Comparison of ENCODE assay signal across 15 cellular contexts in genomic region chr14:95137804-95138167, GRCh38. TPM values are rescaled to one million over a fixed set of nuclear protein-coding genes. Genes with fewer than 3 reads are reported as not detected.
DNase-seq lines count a peak whose midpoint lies in the region; ATAC-seq, FAIRE-seq and TF ChIP-seq lines count a peak whose summit lies in the region.
"Had no signal": no experiment of that assay in that cellular context is flagged by ENCODE, and none has a peak within 500 bp of the region (broad histone marks: within the 10 kb centered on the region; RNA-seq: fewer than 3 reads in every experiment).

No MANE protein-coding gene starts in this region.

- no peaks in the 10 kb centered on the region for H3K23me2 ChIP-seq in H9 (ENCODE audit: insufficient read length, low read depth, low read length, poor library complexity, severe bottlenecking)

- no peak overlapping the region for H3T11ph ChIP-seq in H9 (ENCODE audit: low read length)

- H3K4me1 Mint-ChIP-seq in H9, result peaks cover 62 to 74% of the 10 kb centered on the region in 2 experiments

- H3K9ac ChIP-seq in H9 (ENCODE audit: extremely low read depth, insufficient read length, low read length), result no peak overlapping the region
- no peak overlapping the region for H3K9ac ChIP-seq in K562 (ENCODE audit: insufficient read depth in 1 of 2, low read depth in 2 of 2, low read length in 2 of 2)

- H3K79me2 ChIP-seq in H9 (ENCODE audit: insufficient read depth, low read length) (peaks cover 6% of the 10 kb centered on the region; the same call in 1 of the 2 replicates), K562 (ENCODE audit: control insufficient read depth, insufficient read depth, low read length) (no peaks in the 10 kb centered on the region)

- DNase-seq in H9 (no peak), K562 (ENCODE audit: extremely low read depth in 1 of 4, low spot score in 3 of 4) (no peak), lower lobe of right lung (no peak), spleen (no peak), ovary (no peak)
- DNase-seq: activated naive CD8-positive, alpha-beta T cell treated with anti-CD3 and anti-CD28 coated beads, Interleukin-2, amount 10 ng/mL, durations not matched to agents 7 days and 5 days; Caco-2; NCI-H1930; posterior cingulate gyrus had no signal

- H4K91ac ChIP-seq in H9 (ENCODE audit: insufficient read length, low read depth, low read length), result no peak overlapping the region

- WGBS in H9 (ENCODE audit: extremely low coverage, insufficient read length, low lambda C conversion rate), result no CpG with 5 or more reads among the region's 5 CpGs
- 69% methylated on average over 5 of the region's 5 CpGs for WGBS in K562 (ENCODE audit: insufficient coverage, low coverage, missing lambda C conversion rate)
- 65 to 77% (median 73%) methylated on average over 5 of the region's 5 CpGs for WGBS in spleen, 5 donors
- 7 to 22% (median 14%) methylated on average over 5 of the region's 5 CpGs for WGBS in ovary, 3 donors

- in situ Hi-C loops in K562 (cut with MboI), result no loop called here

- H3K14ac ChIP-seq in H9 (ENCODE audit: insufficient read depth, low read length), result no peak overlapping the region

- H4K8ac ChIP-seq in H9 (replicated peaks; ENCODE audit: insufficient read length, low read depth, low read length), result no peak overlapping the region

- H3K27me3 ChIP-seq in H9 (ENCODE audit: insufficient read depth, low read length) (no peaks in the 10 kb centered on the region), K562 (ENCODE audit: control insufficient read depth in 2 of 2, insufficient read depth in 2 of 2, low read length in 2 of 2) (no peaks in the 10 kb centered on the region), lower lobe of right lung (ENCODE audit: low read depth) (no peaks in the 10 kb centered on the region), spleen (replicated peaks in 1 of 7) (no peaks in the 10 kb centered on the region), ovary (no peaks in the 10 kb centered on the region)

- TF ChIP-seq EP300 in K562 (IDR thresholded peaks at IDR 0.05; ENCODE audit: low read length) (no peak), ovary (IDR thresholded peaks at IDR 0.05) (no peak)

- H2AK5ac ChIP-seq in H9 (ENCODE audit: insufficient read length, low read length), result no peak overlapping the region

- no peaks in the 10 kb centered on the region for H3K27me3 Mint-ChIP-seq in H9 (ENCODE audit: low read depth)
- H3K27me3 Mint-ChIP-seq: activated naive CD8-positive, alpha-beta T cell treated with anti-CD3 and anti-CD28 coated beads, Interleukin-2, amount 10 ng/mL, durations not matched to agents 7 days and 5 days had no signal

- no peak overlapping the region for H3K27ac ChIP-seq in H9 (ENCODE audit: insufficient read length, low read depth, low read length)
- H3K27ac ChIP-seq in K562 (ENCODE audit: extremely low read depth, low read depth, low read length), result no peak overlapping the region
- H3K27ac ChIP-seq in lower lobe of right lung, result peak overlapping the region; percentile 7
- H3K27ac ChIP-seq in spleen, result peak overlapping the region in 6 of 8 donors; percentile 22 to 63 (median 58)
- H3K27ac ChIP-seq in ovary, result peak overlapping the region in 1 of 2 donors; percentile 40

- H2AFZ ChIP-seq in H9 (ENCODE audit: low read length) (no peak overlapping the region), K562 (ENCODE audit: low read depth, low read length) (no peak overlapping the region)

- H3K4me2 ChIP-seq in H9 (ENCODE audit: insufficient read depth, insufficient read length, low read length) (no peak overlapping the region), K562 (ENCODE audit: insufficient read depth, low read length) (no peak overlapping the region)

- FAIRE-seq in K562 (lab: Jason Lieb, UNC), result no peak
- FAIRE-seq: GM12878, HTR-8/SVneo had no signal

- H3K4me1 ChIP-seq in H9 (ENCODE audit: insufficient read depth, low read length) (peaks cover 2% of the 10 kb centered on the region; the same call in 1 of the 2 replicates), K562 (replicated peaks in 1 of 2; ENCODE audit: control insufficient read depth in 2 of 2, insufficient read depth in 2 of 2, low read length in 2 of 2) (no peaks in the 10 kb centered on the region), lower lobe of right lung (peaks cover 62% of the 10 kb centered on the region), spleen (peaks cover 33 to 95% (median 73%) of the 10 kb centered on the region in 6 donors), ovary (ENCODE audit: insufficient read depth) (peaks cover 9% of the 10 kb centered on the region)

- H4K20me1 ChIP-seq in H9 (ENCODE audit: control insufficient read depth, insufficient read depth, insufficient read length) (no peaks in the 10 kb centered on the region), K562 (replicated peaks; ENCODE audit: control insufficient read depth, insufficient read depth, low read length) (no peaks in the 10 kb centered on the region)

- H3K4me3 ChIP-seq in K562 (no peak overlapping the region), lower lobe of right lung (no peak overlapping the region), spleen (no peak overlapping the region), ovary (no peak overlapping the region)
- H3K4me3 ChIP-seq: GM12878 had no signal

- no peaks in the 10 kb centered on the region for H3K9me3 ChIP-seq in H9 (ENCODE audit: control insufficient read depth, low read depth, low read length)
- no peaks in the 10 kb centered on the region for H3K9me3 ChIP-seq in K562 (replicated peaks; ENCODE audit: control insufficient read depth, insufficient read depth, low read depth, low read length)
- H3K9me3 ChIP-seq in lower lobe of right lung, result no peaks in the 10 kb centered on the region
- H3K9me3 ChIP-seq in spleen, result no peaks in the 10 kb centered on the region
- no peaks in the 10 kb centered on the region for H3K9me3 ChIP-seq in ovary
- H3K9me3 ChIP-seq: Caco-2 had no signal

- H3K36me3 Mint-ChIP-seq in H9 (ENCODE audit: insufficient read depth in 1 of 3, low read depth in 3 of 3), result peaks cover 0 to 9% (median 6%) of the 10 kb centered on the region in 3 experiments; a peak in 5 of 7 replicates

- H3K56ac ChIP-seq in H9 (ENCODE audit: insufficient read length, low read depth, low read length), result no peak overlapping the region

- H3K79me1 ChIP-seq in H9 (ENCODE audit: insufficient read depth, low read depth, low read length, poor library complexity, severe bottlenecking), result peaks cover 3% of the 10 kb centered on the region

- H3K18ac ChIP-seq in H9 (ENCODE audit: insufficient read length, low read depth, low read length), result no peak overlapping the region

- H2BK20ac ChIP-seq in H9 (ENCODE audit: low read depth, low read length, poor library complexity, severe bottlenecking), result no peak overlapping the region

- CTCF ChIA-PET in K562 (lab: Yijun Ruan, JAX; ENCODE audit: low intra/inter-chr PET ratio), result no interaction called here

- no peak overlapping the region for H2BK12ac ChIP-seq in H9 (ENCODE audit: insufficient read length, low read depth, low read length)

- TF ChIP-seq RAD21 in K562 (CRISPR knock-in tag; conservative IDR thresholded peaks at IDR 0.05 in 1 of 2, IDR thresholded peaks at IDR 0.05 in 1 of 2), result no peak

- TF ChIP-seq POLR2A in K562 (conservative IDR thresholded peaks at IDR 0.05) (no peak), spleen (IDR thresholded peaks at IDR 0.05) (no peak), ovary (IDR thresholded peaks at IDR 0.05) (no peak)

- H3K23ac ChIP-seq in H9 (ENCODE audit: insufficient read length, low read depth, low read length), result no peak overlapping the region

- H3K36me3 ChIP-seq in K562 (ENCODE audit: control insufficient read depth, insufficient read depth, low read length), result peaks cover 5% of the 10 kb centered on the region; the same call in 1 of the 3 replicates
- H3K36me3 ChIP-seq in lower lobe of right lung, result peaks cover 6% of the 10 kb centered on the region
- H3K36me3 ChIP-seq in spleen, result peaks cover 0 to 15% (median 4%) of the 10 kb centered on the region in 6 donors
- H3K36me3 ChIP-seq in ovary, result no peaks in the 10 kb centered on the region

- BruUV-seq in K562 (replicated peaks; lab: Mats Ljungman, UMichigan), result no TSS peak

- H2BK120ac ChIP-seq in H9 (ENCODE audit: low read depth, low read length, poor library complexity, severe bottlenecking), result no peak overlapping the region

- H3K9me3 Mint-ChIP-seq in H9, result no peaks in the 10 kb centered on the region
- H3K9me3 Mint-ChIP-seq: activated naive CD8-positive, alpha-beta T cell treated with anti-CD3 and anti-CD28 coated beads, Interleukin-2, amount 10 ng/mL, durations not matched to agents 7 days and 5 days had no signal

- no peak overlapping the region for H3K4me3 Mint-ChIP-seq in H9
- H3K4me3 Mint-ChIP-seq: activated naive CD8-positive, alpha-beta T cell treated with anti-CD3 and anti-CD28 coated beads, Interleukin-2, amount 10 ng/mL, durations not matched to agents 7 days and 5 days had no signal

- H3K9me1 ChIP-seq in K562 (ENCODE audit: control insufficient read depth, insufficient read depth, low read length), result no peaks in the 10 kb centered on the region

- TF ChIP-seq CTCF in H9 (conservative IDR thresholded peaks at IDR 0.05) (no peak), K562 (IDR thresholded peaks at IDR 0.05 in 2 of 3, conservative IDR thresholded peaks at IDR 0.05 in 1 of 3; ENCODE audit: insufficient read depth in 2 of 3, low read depth in 1 of 3, low read length in 3 of 3) (no peak), lower lobe of right lung (IDR thresholded peaks at IDR 0.05) (no peak), spleen (IDR thresholded peaks at IDR 0.05 in 8 of 11, conservative IDR thresholded peaks at IDR 0.05 in 3 of 11) (no peak), ovary (IDR thresholded peaks at IDR 0.05) (no peak)

- POLR2A ChIA-PET in K562 (lab: Yijun Ruan, JAX), result interaction anchor here (0.5 kb wide), 1 partner anchor 58 kb away, joined by 4 read pairs; no protein-coding TSS in a partner anchor

- no peak overlapping the region for H2BK5ac ChIP-seq in H9 (ENCODE audit: insufficient read length, low read length)

- no peak for ATAC-seq in K562
- ATAC-seq in lower lobe of right lung, result no peak
- no peak for ATAC-seq in HG03280 (IDR thresholded peaks at IDR 0.05; ENCODE audit: unreplicated experiment)
- no peak for ATAC-seq in GM19328 (IDR thresholded peaks at IDR 0.05; ENCODE audit: unreplicated experiment)
- no peak for ATAC-seq in GM18867 (IDR thresholded peaks at IDR 0.05; ENCODE audit: unreplicated experiment)
- ATAC-seq: activated CD4-positive, CD25-positive, alpha-beta regulatory T cell treated with anti-CD3 and anti-CD28 coated beads, Interleukin-2, amount 50 U/mL, for 24 hours; GM12878 had no signal

- intact Hi-C loops in K562 (cut with micrococcal nuclease), result no loop called here
- intact Hi-C loops in lower lobe of right lung (cut with DNase I), result no loop called here
- intact Hi-C loops in spleen (cut with DNase I; ENCODE audit: low total_unique reads), result no loop called here
- intact Hi-C loops in ovary (cut with DNase I), result no loop called here

- H3K27ac Mint-ChIP-seq in H9, result peak overlapping the region; percentile 92 to 95 (median 95)
- H3K27ac Mint-ChIP-seq: activated naive CD8-positive, alpha-beta T cell treated with anti-CD3 and anti-CD28 coated beads, Interleukin-2, amount 10 ng/mL, durations not matched to agents 7 days and 5 days had no signal

- H3K4ac ChIP-seq in H9 (ENCODE audit: low read depth, low read length), result no peak overlapping the region

- no peak overlapping the region for H4K5ac ChIP-seq in H9 (ENCODE audit: insufficient read length, low read depth, low read length)

- no peak overlapping the region for H2BK15ac ChIP-seq in H9 (ENCODE audit: low read depth, low read length)

RNA-seq across cellular contexts. Expression of gene DICER1, which starts 19.5 kb away (rescaled TPM):
- total RNA-seq in H9 (2021), result 57.0 and 59.4 TPM in 2 replicates
- 10.7 and 41.2 TPM in 2 replicates for total RNA-seq in K562 (2011; cell fraction: chromatin; rRNA removed; ENCODE audit: low replicate concordance)
- 5.5 and 10.3 TPM in 2 replicates for total RNA-seq in K562 (2011; cell fraction: nucleolus; rRNA removed)
- 13.1 and 16.9 TPM in 2 replicates for total RNA-seq in K562 (2011; cell fraction: nucleoplasm; rRNA removed)
- total RNA-seq in K562 (2014; rRNA removed), result 12.2 and 17.8 TPM in 2 replicates
- total RNA-seq in K562 (2014; rRNA removed; fragmentation: Illumina TruSeq; extraction: Trizol), result 16.1 and 17.5 TPM in 2 replicates
- 17.7 and 19.2 TPM in 2 replicates for total RNA-seq in K562 (2015; rRNA removed; fragmentation: Illumina TruSeq; extraction: Trizol)
- 16.2 and 17.5 TPM in 2 replicates for total RNA-seq in K562 (2021)
- 16.7 and 23.2 TPM in 2 replicates for polyA plus RNA-seq in K562 (2011; rRNA removed)
- 5.2 and 8.4 TPM in 2 replicates for polyA plus RNA-seq in K562 (2011; cell fraction: cytosol; rRNA removed)
- polyA plus RNA-seq in K562 (2011; cell fraction: nucleus; rRNA removed), result 29.6 and 29.9 TPM in 2 replicates
- polyA plus RNA-seq in K562 (2012), result 7.9 and 8.5 TPM in 2 replicates
- polyA plus RNA-seq in K562 (2014; fragmentation: Illumina TruSeq; extraction: Trizol), result 12.4 and 13.6 TPM in 2 replicates
- polyA plus RNA-seq in K562 (2014; fragmentation: Nextera tagmentation; extraction: Ambion mirVana), result 1 to 10 TPM; 2.5 to 2.6 TPM
- 7.0 and 7.1 TPM in 2 replicates for polyA plus RNA-seq in K562 (2014; rRNA removed)
- 42.8 and 48.0 TPM in 2 replicates for polyA minus RNA-seq in K562 (2011; rRNA and poly(A)+ RNA removed)
- polyA minus RNA-seq in K562 (2011; cell fraction: cytosol; rRNA and poly(A)+ RNA removed), result 23.4 and 37.7 TPM in 2 replicates
- 21.7 and 39.8 TPM in 2 replicates for polyA minus RNA-seq in K562 (2011; cell fraction: nucleus; rRNA and poly(A)+ RNA removed)
- 66.4 TPM for total RNA-seq in lower lobe of right lung
- total RNA-seq in spleen, result 100 to 1,000 TPM in 1 of 7 donors, 10 to 100 TPM in 6; 61.1 to 124 (median 91.9) TPM
- 10 to 100 TPM in 1 of 3 donors, 1 to 10 TPM in 2; 7.1 to 10.3 (median 8.3) TPM for polyA plus RNA-seq in spleen
- 10 to 100 TPM; 37.1 to 54.7 (median 50.1) TPM for total RNA-seq in ovary
- 10 to 100 TPM in 1 of 2 donors, 1 to 10 TPM in 1; 9.6 to 21.5 TPM for polyA plus RNA-seq in ovary

Comparison
In these comparisons a context has a peak if more than half of its experiments do, and no peak if none do; other contexts are left out.
1. H3K27ac ChIP-seq: peak in lower lobe of right lung (single experiment) and spleen (6 of 8); none in H9 (single experiment) and K562 (single experiment).